Comparison of ENCODE assay signal across 2 cellular contexts in the genomic region with DNA sequence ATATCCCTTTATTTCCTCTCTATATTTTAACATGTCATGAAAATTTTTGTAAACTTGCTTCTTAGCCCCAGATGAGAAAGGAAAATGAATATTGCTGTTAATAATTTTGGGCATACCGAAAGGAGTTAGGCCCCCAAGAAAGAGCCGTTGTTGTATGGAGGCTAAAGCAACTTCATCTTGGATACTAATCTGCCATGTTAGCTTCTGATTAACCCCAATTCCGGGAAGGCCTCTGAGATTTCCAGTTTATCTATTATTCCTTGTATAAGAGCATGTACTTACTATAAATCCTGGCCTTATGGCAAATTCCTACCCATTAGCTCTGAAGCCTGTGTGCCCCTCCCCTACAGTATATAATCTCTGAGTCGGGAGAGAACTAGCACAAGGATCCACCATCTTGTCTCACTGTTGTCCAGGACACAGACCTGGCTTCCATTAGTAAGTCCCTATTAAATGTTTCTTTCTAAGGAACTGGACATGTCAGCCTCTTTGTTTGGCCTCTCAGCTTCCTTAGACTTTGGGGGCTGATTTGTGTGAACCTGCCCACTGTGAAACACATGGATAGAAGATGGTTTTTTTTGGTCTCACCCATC.
TF ChIP-seq lines count a peak whose summit lies in the region.

No MANE protein-coding gene starts in this region.

TF ChIP-seq in GM23338, 12 proteins besides CTCF, POLR2A, EP300 and RAD21 (continues in another document):
- TF ChIP-seq STAT1 (IDR thresholded peaks at IDR 0.05; ENCODE audit: unreplicated experiment) (no peak), CREB1 (CRISPR knock-in tag; IDR thresholded peaks at IDR 0.05; ENCODE audit: low read depth) (no peak), ZNF114 (CRISPR knock-in tag; IDR thresholded peaks at IDR 0.05) (no peak), ZNF331 (CRISPR knock-in tag; IDR thresholded peaks at IDR 0.05; ENCODE audit: low read depth) (no peak), POLR2AphosphoS5 (IDR thresholded peaks at IDR 0.05; ENCODE audit: low read depth) (no peak), JUNB (IDR thresholded peaks at IDR 0.05; ENCODE audit: unreplicated experiment) (no peak), NANOG (IDR thresholded peaks at IDR 0.05; ENCODE audit: borderline replicate concordance) (no peak), EZH2 (IDR thresholded peaks at IDR 0.05; ENCODE audit: low read depth, unreplicated experiment) (no peak)
- TF ChIP-seq, protein P1, sequence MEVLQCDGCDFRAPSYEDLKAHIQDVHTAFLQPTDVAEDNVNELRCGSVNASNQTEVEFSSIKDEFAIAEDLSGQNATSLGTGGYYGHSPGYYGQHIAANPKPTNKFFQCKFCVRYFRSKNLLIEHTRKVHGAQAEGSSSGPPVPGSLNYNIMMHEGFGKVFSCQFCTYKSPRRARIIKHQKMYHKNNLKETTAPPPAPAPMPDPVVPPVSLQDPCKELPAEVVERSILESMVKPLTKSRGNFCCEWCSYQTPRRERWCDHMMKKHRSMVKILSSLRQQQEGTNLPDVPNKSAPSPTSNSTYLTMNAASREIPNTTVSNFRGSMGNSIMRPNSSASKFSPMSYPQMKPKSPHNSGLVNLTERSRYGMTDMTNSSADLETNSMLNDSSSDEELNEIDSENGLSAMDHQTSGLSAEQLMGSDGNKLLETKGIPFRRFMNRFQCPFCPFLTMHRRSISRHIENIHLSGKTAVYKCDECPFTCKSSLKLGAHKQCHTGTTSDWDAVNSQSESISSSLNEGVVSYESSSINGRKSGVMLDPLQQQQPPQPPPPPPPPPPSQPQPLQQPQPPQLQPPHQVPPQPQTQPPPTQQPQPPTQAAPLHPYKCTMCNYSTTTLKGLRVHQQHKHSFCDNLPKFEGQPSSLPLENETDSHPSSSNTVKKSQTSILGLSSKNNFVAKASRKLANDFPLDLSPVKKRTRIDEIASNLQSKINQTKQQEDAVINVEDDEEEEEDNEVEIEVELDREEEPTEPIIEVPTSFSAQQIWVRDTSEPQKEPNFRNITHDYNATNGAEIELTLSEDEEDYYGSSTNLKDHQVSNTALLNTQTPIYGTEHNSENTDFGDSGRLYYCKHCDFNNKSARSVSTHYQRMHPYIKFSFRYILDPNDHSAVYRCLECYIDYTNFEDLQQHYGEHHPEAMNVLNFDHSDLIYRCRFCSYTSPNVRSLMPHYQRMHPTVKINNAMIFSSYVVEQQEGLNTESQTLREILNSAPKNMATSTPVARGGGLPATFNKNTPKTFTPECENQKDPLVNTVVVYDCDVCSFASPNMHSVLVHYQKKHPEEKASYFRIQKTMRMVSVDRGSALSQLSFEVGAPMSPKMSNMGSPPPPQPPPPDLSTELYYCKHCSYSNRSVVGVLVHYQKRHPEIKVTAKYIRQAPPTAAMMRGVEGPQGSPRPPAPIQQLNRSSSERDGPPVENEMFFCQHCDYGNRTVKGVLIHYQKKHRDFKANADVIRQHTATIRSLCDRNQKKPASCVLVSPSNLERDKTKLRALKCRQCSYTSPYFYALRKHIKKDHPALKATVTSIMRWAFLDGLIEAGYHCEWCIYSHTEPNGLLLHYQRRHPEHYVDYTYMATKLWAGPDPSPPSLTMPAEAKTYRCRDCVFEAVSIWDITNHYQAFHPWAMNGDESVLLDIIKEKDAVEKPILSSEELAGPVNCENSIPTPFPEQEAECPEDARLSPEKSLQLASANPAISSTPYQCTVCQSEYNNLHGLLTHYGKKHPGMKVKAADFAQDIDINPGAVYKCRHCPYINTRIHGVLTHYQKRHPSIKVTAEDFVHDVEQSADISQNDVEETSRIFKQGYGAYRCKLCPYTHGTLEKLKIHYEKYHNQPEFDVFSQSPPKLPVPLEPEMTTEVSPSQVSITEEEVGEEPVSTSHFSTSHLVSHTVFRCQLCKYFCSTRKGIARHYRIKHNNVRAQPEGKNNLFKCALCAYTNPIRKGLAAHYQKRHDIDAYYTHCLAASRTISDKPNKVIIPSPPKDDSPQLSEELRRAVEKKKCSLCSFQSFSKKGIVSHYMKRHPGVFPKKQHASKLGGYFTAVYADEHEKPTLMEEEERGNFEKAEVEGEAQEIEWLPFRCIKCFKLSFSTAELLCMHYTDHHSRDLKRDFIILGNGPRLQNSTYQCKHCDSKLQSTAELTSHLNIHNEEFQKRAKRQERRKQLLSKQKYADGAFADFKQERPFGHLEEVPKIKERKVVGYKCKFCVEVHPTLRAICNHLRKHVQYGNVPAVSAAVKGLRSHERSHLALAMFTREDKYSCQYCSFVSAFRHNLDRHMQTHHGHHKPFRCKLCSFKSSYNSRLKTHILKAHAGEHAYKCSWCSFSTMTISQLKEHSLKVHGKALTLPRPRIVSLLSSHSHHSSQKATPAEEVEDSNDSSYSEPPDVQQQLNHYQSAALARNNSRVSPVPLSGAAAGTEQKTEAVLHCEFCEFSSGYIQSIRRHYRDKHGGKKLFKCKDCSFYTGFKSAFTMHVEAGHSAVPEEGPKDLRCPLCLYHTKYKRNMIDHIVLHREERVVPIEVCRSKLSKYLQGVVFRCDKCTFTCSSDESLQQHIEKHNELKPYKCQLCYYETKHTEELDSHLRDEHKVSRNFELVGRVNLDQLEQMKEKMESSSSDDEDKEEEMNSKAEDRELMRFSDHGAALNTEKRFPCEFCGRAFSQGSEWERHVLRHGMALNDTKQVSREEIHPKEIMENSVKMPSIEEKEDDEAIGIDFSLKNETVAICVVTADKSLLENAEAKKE (CRISPR knock-in tag; IDR thresholded peaks at IDR 0.05), result no peak
- TF ChIP-seq, protein P2, sequence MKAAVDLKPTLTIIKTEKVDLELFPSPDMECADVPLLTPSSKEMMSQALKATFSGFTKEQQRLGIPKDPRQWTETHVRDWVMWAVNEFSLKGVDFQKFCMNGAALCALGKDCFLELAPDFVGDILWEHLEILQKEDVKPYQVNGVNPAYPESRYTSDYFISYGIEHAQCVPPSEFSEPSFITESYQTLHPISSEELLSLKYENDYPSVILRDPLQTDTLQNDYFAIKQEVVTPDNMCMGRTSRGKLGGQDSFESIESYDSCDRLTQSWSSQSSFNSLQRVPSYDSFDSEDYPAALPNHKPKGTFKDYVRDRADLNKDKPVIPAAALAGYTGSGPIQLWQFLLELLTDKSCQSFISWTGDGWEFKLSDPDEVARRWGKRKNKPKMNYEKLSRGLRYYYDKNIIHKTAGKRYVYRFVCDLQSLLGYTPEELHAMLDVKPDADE (IDR thresholded peaks at IDR 0.05), result no peak

TF ChIP-seq in H1, 55 proteins besides CTCF, POLR2A, EP300 and RAD21:
- TF ChIP-seq RBBP5 (IDR thresholded peaks at IDR 0.05; ENCODE audit: borderline replicate concordance, low read depth, low read length), result no peak
- TF ChIP-seq CBX5 (IDR thresholded peaks at IDR 0.05; ENCODE audit: low read depth, low read length), result no peak
TF ChIP-seq in H1: peak in this region for 0.
